8 cellular contexts compared by ENCODE assay signal in the genomic region with DNA sequence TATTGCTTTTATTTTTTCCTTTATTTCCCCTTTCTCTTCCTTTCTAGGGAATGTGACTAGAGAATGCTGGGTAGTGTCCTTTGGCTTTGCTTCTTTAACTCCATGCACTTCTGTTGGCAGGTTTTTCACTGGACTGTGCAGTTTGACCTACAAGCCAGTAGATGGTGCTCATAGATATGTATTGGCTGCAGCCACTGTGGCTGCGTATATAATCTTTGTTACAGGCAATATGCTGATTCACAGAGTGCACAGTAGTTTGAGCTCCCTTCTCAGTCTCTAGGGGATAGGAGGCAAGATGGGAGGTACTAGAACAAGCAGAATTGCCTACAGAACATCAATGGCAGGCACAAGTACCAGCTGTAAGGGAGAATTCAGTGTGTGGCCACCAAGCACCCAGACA.
DNase-seq lines count a peak whose midpoint lies in the region; ATAC-seq and TF ChIP-seq lines count a peak whose summit lies in the region.

No MANE protein-coding gene starts in this region.

- H3K4me2 ChIP-seq in SU-DHL-6 (ENCODE audit: low read depth, low read length, poor library complexity, severe bottlenecking) = no peak overlapping the region
- no peak overlapping the region for H3K4me2 ChIP-seq in mesendoderm (ENCODE audit: low read length)

- H3K36me3 ChIP-seq in cardiac muscle cell = no peaks in the 10 kb centered on the region
- H3K36me3 ChIP-seq in SU-DHL-6 (ENCODE audit: low read length) = no peaks in the 10 kb centered on the region
- no peaks in the 10 kb centered on the region for H3K36me3 ChIP-seq in mesendoderm (ENCODE audit: control insufficient read depth, insufficient read depth, low read length)
- no peaks in the 10 kb centered on the region for H3K36me3 ChIP-seq in right atrium auricular region
- H3K36me3 ChIP-seq in heart left ventricle = no peaks in the 10 kb centered on the region

- peak; percentile 43 to 67 for DNase-seq in cardiac muscle cell (ENCODE audit: low read depth in 1 of 2, low spot score in 1 of 2)
- DNase-seq in left ventricle myocardium superior = no peak
- DNase-seq in KBM-7 = peak; percentile 33
- DNase-seq in mesendoderm = peak; percentile 63
- no peak for DNase-seq in right atrium auricular region (ENCODE audit: low spot score)
- no peak for DNase-seq in NCI-H1436 treated with DMSO at 0.1 percent for 48 hours (lab: John Stamatoyannopoulos, UW)
- DNase-seq in heart left ventricle = no peak

- no peak overlapping the region for H4K5ac ChIP-seq in mesendoderm (ENCODE audit: low read length)

- H4K8ac ChIP-seq in mesendoderm (ENCODE audit: low read depth, low read length) = no peak overlapping the region

- no peaks in the 10 kb centered on the region for H3K27me3 ChIP-seq in cardiac muscle cell
- H3K27me3 ChIP-seq in SU-DHL-6 (ENCODE audit: low read length) = no peaks in the 10 kb centered on the region
- no peaks in the 10 kb centered on the region for H3K27me3 ChIP-seq in mesendoderm (ENCODE audit: insufficient read depth, low read length, poor library complexity)
- no peaks in the 10 kb centered on the region for H3K27me3 ChIP-seq in right atrium auricular region
- H3K27me3 ChIP-seq in heart left ventricle = no peaks in the 10 kb centered on the region

- no peak overlapping the region for H3K4me3 ChIP-seq in cardiac muscle cell
- no peak overlapping the region for H3K4me3 ChIP-seq in SU-DHL-6 (ENCODE audit: insufficient read depth, low read length, poor library complexity, severe bottlenecking)
- no peak overlapping the region for H3K4me3 ChIP-seq in mesendoderm (ENCODE audit: low read length)
- no peak overlapping the region for H3K4me3 ChIP-seq in right atrium auricular region
- H3K4me3 ChIP-seq in heart left ventricle = no peak overlapping the region

- no peak overlapping the region for H3K27ac ChIP-seq in cardiac muscle cell
- no peak overlapping the region for H3K27ac ChIP-seq in SU-DHL-6 (ENCODE audit: low read depth, low read length)
- no peak overlapping the region for H3K27ac ChIP-seq in mesendoderm (ENCODE audit: low read depth, low read length)
- H3K27ac ChIP-seq in right atrium auricular region = no peak overlapping the region
- H3K27ac ChIP-seq in heart left ventricle = no peak overlapping the region

- H3K79me2 ChIP-seq in SU-DHL-6 (ENCODE audit: insufficient read depth, low read length) (no peaks in the 10 kb centered on the region), mesendoderm (ENCODE audit: control insufficient read depth, insufficient read depth, low read length) (no peaks in the 10 kb centered on the region)

- no peak for TF ChIP-seq POLR2A in heart left ventricle (IDR thresholded peaks at IDR 0.05)

- no peak overlapping the region for H2BK15ac ChIP-seq in mesendoderm (replicated peaks; ENCODE audit: low read depth)

- no peak overlapping the region for H2AK5ac ChIP-seq in mesendoderm (ENCODE audit: low read length)

- H3K18ac ChIP-seq in mesendoderm (ENCODE audit: low read length) = no peak overlapping the region

- no peaks in the 10 kb centered on the region for H3F3A ChIP-seq in SU-DHL-6 (ENCODE audit: insufficient read depth)

- no peak overlapping the region for H2BK120ac ChIP-seq in mesendoderm (ENCODE audit: low read depth, low read length)

- H3K23ac ChIP-seq in mesendoderm (ENCODE audit: low read length) = no peak overlapping the region

- H3K56ac ChIP-seq in mesendoderm (ENCODE audit: low read length) = no peak overlapping the region

- no peak overlapping the region for H3K9ac ChIP-seq in SU-DHL-6 (ENCODE audit: low read length)
- no peak overlapping the region for H3K9ac ChIP-seq in mesendoderm (ENCODE audit: low read length)

- H3K4me1 ChIP-seq in cardiac muscle cell (ENCODE audit: low read depth) (no peaks in the 10 kb centered on the region), mesendoderm (ENCODE audit: control insufficient read depth, low read depth, low read length) (no peaks in the 10 kb centered on the region), right atrium auricular region (no peaks in the 10 kb centered on the region), heart left ventricle (no peaks in the 10 kb centered on the region)

- no peaks in the 10 kb centered on the region for H3K9me3 ChIP-seq in cardiac muscle cell (ENCODE audit: low read depth)
- no peaks in the 10 kb centered on the region for H3K9me3 ChIP-seq in SU-DHL-6 (ENCODE audit: insufficient read depth, low read length)
- H3K9me3 ChIP-seq in right atrium auricular region = peaks cover 0 to 27% of the 10 kb centered on the region in 2 donors
- peaks cover 0 to 32% (median 13%) of the 10 kb centered on the region in 12 donors for H3K9me3 ChIP-seq in heart left ventricle

- in situ Hi-C loops in KBM-7 (cut with MboI; ENCODE audit: low pct_unique_long_range_greater_than_20kb, low sequenced_read_pairs) = no loop called here

- no peaks in the 10 kb centered on the region for H3K9me2 ChIP-seq in SU-DHL-6 (replicated peaks; ENCODE audit: insufficient read depth, low read length)

- WGBS in mesendoderm (ENCODE audit: extremely low coverage, insufficient coverage, low lambda C conversion rate) = no CpG with 5 or more reads among the region's 1 CpG
- WGBS in heart left ventricle, 4 donors = 37 to 71% (median 56%) methylated on average over 1 of the region's 1 CpG

- no peaks in the 10 kb centered on the region for H4K20me1 ChIP-seq in SU-DHL-6 (ENCODE audit: low read depth, low read length)

- no peaks in the 10 kb centered on the region for H3K79me1 ChIP-seq in mesendoderm (ENCODE audit: low read length)

- no peak overlapping the region for H2BK5ac ChIP-seq in mesendoderm (ENCODE audit: low read length)

- intact Hi-C loops in left ventricle myocardium superior (cut with micrococcal nuclease) (no loop called here), heart left ventricle (cut with DNase I) (no loop called here)

- H3K4ac ChIP-seq in mesendoderm (ENCODE audit: low read depth, low read length) = no peak overlapping the region

- TF ChIP-seq CTCF in cardiac muscle cell (IDR thresholded peaks at IDR 0.05; ENCODE audit: low read depth, low read length) (peak; percentile 70), SU-DHL-6 (IDR thresholded peaks at IDR 0.05; ENCODE audit: insufficient read depth, low read length, poor library complexity, severe bottlenecking) (peak; percentile 84), right atrium auricular region (IDR thresholded peaks at IDR 0.05) (no peak), heart left ventricle (IDR thresholded peaks at IDR 0.05) (peak in 2 of 12 donors; percentile 5 to 6)

- H2AFZ ChIP-seq in SU-DHL-6 (ENCODE audit: low read depth, low read length, severe bottlenecking) = peak overlapping the region; percentile 28

- ATAC-seq in left ventricle myocardium superior = no peak
- ATAC-seq in heart left ventricle = no peak

Comparison
In these comparisons a context has a peak if more than half of its experiments do, and no peak if none do; other contexts are left out.
1. DNase-seq: peak in cardiac muscle cell (2 of 2), KBM-7 (single experiment) and mesendoderm (single experiment); none in left ventricle myocardium superior (single experiment), right atrium auricular region (single experiment), NCI-H1436 treated with DMSO at 0.1 percent for 48 hours (single experiment) and heart left ventricle (0 of 5).
2. CTCF ChIP-seq: peak in cardiac muscle cell (single experiment) and SU-DHL-6 (single experiment); none in right atrium auricular region (0 of 2).